18 cellular contexts compared by ENCODE assay signal in the genomic region with DNA sequence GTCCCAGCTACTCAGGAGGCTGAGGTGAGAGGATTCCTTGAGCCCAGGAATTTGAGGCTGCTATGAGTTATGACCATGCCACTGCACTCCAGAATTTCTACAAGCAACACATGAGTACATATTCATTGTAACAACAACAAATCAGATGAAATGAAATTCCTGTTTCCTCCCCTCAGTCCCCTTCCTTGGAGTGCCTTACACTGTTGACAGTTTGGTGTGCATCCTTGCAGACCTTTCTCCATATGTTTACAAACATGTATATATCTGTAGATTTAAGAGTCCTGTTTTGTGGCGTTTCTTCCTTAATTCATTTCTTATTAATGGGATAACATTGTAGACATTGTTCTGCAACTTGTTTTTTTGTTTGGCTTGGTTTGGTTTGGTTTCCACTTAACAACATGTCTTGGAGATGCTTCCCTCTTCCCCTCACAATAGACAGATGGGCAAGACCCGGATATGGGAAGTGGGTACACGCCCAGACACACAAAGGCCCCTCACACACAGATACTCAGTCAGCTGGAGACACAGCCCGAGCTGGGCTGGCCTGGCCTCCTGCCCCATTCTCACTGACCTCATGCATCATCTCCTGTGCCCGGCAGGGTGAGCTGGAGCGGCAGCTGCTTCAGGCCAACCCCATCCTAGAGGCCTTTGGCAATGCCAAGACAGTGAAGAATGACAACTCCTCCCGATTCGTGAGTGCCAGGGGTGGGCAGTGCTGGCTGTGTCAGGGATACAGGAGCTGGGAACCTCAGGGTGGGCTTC. TPM values are rescaled to one million over a fixed set of nuclear protein-coding genes. Genes with fewer than 3 reads are reported as not detected.
DNase-seq lines count a peak whose midpoint lies in the region; ATAC-seq and TF ChIP-seq lines count a peak whose summit lies in the region.
"Had no signal": no experiment of that assay in that cellular context is flagged by ENCODE, and none has a peak within 500 bp of the region (broad histone marks: within the 10 kb centered on the region; RNA-seq: fewer than 3 reads in every experiment).

No MANE protein-coding gene starts in this region.

- H4K8ac ChIP-seq in neuronal stem cell (ENCODE audit: low read depth, low read length): no peak overlapping the region

- H2BK120ac ChIP-seq in neuronal stem cell (ENCODE audit: low read depth, low read length): no peak overlapping the region

- H3K4me1 ChIP-seq in heart right ventricle: peaks cover 0 to 11% (median 0%) of the 10 kb centered on the region in 9 donors
- no peaks in the 10 kb centered on the region for H3K4me1 ChIP-seq in neuronal stem cell (ENCODE audit: control insufficient read depth in 2 of 2, insufficient read depth in 1 of 2, low read depth in 1 of 2, low read length in 2 of 2)
- no peaks in the 10 kb centered on the region for H3K4me1 ChIP-seq in thyroid gland
- H3K4me1 ChIP-seq: BLaER1 had no signal

- H3K9me3 ChIP-seq in heart right ventricle (peaks cover 0 to 13% (median 0%) of the 10 kb centered on the region in 11 donors), neuronal stem cell (replicated peaks in 1 of 2; ENCODE audit: control insufficient read depth in 2 of 2, insufficient read depth in 1 of 2, low read depth in 1 of 2, low read length in 2 of 2) (peaks cover 0 to 7% of the 10 kb centered on the region in 2 donors), thyroid gland (no peaks in the 10 kb centered on the region)
- H3K9me3 ChIP-seq in CD4-positive, alpha-beta T cell (ENCODE audit: control insufficient read depth, low read length): peaks cover 3% of the 10 kb centered on the region

- no peak overlapping the region for H2AFZ ChIP-seq in neuronal stem cell (ENCODE audit: low read length)

- peak overlapping the region; percentile 80 for H3K18ac ChIP-seq in neuronal stem cell (ENCODE audit: low read length)

- H2BK15ac ChIP-seq in neuronal stem cell (ENCODE audit: low read length): no peak overlapping the region

- intact Hi-C loops in Right ventricle myocardium inferior (cut with DNase I): no loop called here
- intact Hi-C loops in cardiac septum (cut with DNase I): no loop called here
- intact Hi-C loops in heart right ventricle (cut with DNase I): no loop called here
- intact Hi-C loops in thyroid gland (cut with DNase I): no loop called here
- intact Hi-C loops in CD4-positive, alpha-beta T cell (cut with DNase I, micrococcal nuclease): no loop called here

- H3K23ac ChIP-seq in neuronal stem cell (ENCODE audit: low read depth, low read length, poor library complexity): no peak overlapping the region

- no peak overlapping the region for H3K14ac ChIP-seq in neuronal stem cell (ENCODE audit: low read length)

- peak; percentile 78 for ATAC-seq in Right ventricle myocardium inferior
- peak; percentile 31 to 91 (median 82) for ATAC-seq in heart right ventricle
- ATAC-seq in GM18909 (IDR thresholded peaks at IDR 0.05; ENCODE audit: poor library complexity, unreplicated experiment): no peak
- ATAC-seq in CD4-positive, alpha-beta T cell (ENCODE audit: poor library complexity): no peak
- ATAC-seq in GM19023 (IDR thresholded peaks at IDR 0.05; ENCODE audit: unreplicated experiment): no peak

- H2AK5ac ChIP-seq in neuronal stem cell (ENCODE audit: low read depth, low read length): peak overlapping the region; percentile 68

- WGBS in heart right ventricle, 2 donors: 59 to 61% methylated on average over 8 of the region's 8 CpGs
- WGBS in neuronal stem cell (ENCODE audit: extremely low coverage in 2 of 2, insufficient read length in 2 of 2, insufficient replicate concordance in 1 of 2), 2 donors: no CpG with 5 or more reads among the region's 8 CpGs
- WGBS in thyroid gland, 2 donors: 71 to 84% methylated on average over 8 of the region's 8 CpGs

- no peak overlapping the region for H3K4me3 Mint-ChIP-seq in CD4-positive, alpha-beta T cell

- no peak overlapping the region for H2BK12ac ChIP-seq in neuronal stem cell (ENCODE audit: low read length)

- H3K27me3 ChIP-seq in heart right ventricle (no peaks in the 10 kb centered on the region), neuronal stem cell (ENCODE audit: control insufficient read depth in 3 of 3, insufficient read depth in 3 of 3, low read depth in 1 of 3, low read length in 3 of 3) (peaks cover 0 to 3% (median 0%) of the 10 kb centered on the region in 3 experiments), thyroid gland (no peaks in the 10 kb centered on the region)
- H3K27me3 ChIP-seq in CD4-positive, alpha-beta T cell (ENCODE audit: control insufficient read depth, insufficient read depth, low read length): peaks cover 5% of the 10 kb centered on the region
- H3K27me3 ChIP-seq: BLaER1 had no signal

- no peaks in the 10 kb centered on the region for H3K36me3 Mint-ChIP-seq in CD4-positive, alpha-beta T cell (ENCODE audit: low read depth)
- H3K36me3 Mint-ChIP-seq: IgD-negative memory B cell had no signal

- H3K27ac ChIP-seq in heart right ventricle (no peak overlapping the region), neuronal stem cell (replicated peaks; ENCODE audit: low read length) (no peak overlapping the region), thyroid gland (no peak overlapping the region)
- H3K27ac ChIP-seq in CD4-positive, alpha-beta T cell (ENCODE audit: low read depth, low read length): no peak overlapping the region
- H3K27ac ChIP-seq: 22Rv1, BLaER1 had no signal

- H3K36me3 ChIP-seq in heart right ventricle (peaks cover 0 to 25% (median 0%) of the 10 kb centered on the region in 9 donors), neuronal stem cell (replicated peaks in 1 of 2; ENCODE audit: control insufficient read depth in 2 of 2, insufficient read depth in 2 of 2, low read length in 2 of 2) (peaks cover 0 to 6% of the 10 kb centered on the region in 2 donors), thyroid gland (peaks cover 14 to 28% of the 10 kb centered on the region in 2 donors)
- H3K36me3 ChIP-seq: BLaER1 had no signal

- H3K79me1 ChIP-seq in neuronal stem cell (ENCODE audit: low read depth, low read length): no peaks in the 10 kb centered on the region

- no peak overlapping the region for H3K27ac Mint-ChIP-seq in CD4-positive, alpha-beta T cell
- H3K27ac Mint-ChIP-seq: IgD-negative memory B cell had no signal

- H3K4me3 ChIP-seq in heart right ventricle (no peak overlapping the region), neuronal stem cell (ENCODE audit: low read length in 2 of 2) (peak overlapping the region in 1 of 2 donors; percentile 1), thyroid gland (replicated peaks in 1 of 3) (no peak overlapping the region)
- H3K4me3 ChIP-seq: BLaER1 had no signal

- no peak overlapping the region for H2BK5ac ChIP-seq in neuronal stem cell (ENCODE audit: low read length)

- H3K9me3 Mint-ChIP-seq in CD4-positive, alpha-beta T cell: peaks cover 8% of the 10 kb centered on the region

- DNase-seq in Right ventricle myocardium inferior (ENCODE audit: missing footprints) (peak; percentile 78), cardiac septum (ENCODE audit: low spot score) (no peak), heart right ventricle (peak; percentile 33 to 41), neuronal stem cell (ENCODE audit: low spot score) (no peak), thyroid gland (peak; percentile 39 to 42)
- DNase-seq in CD4-positive, alpha-beta T cell: no peak
- DNase-seq: DMS 273 treated with DMSO at 0.1 percent for 48 hours; H7; NCI-H146; NCI-H2081 treated with DMSO at 0.1 percent for 48 hours; NCI-H526; NK-92 treated with Interleukin-12 subunit alpha and Interleukin-12 subunit beta, amount 100 ng/mL, for 24 hours; SHP77 had no signal

- CTCF ChIA-PET in CD4-positive, alpha-beta T cell (lab: Charles Lee): no interaction called here

- TF ChIP-seq CTCF in heart right ventricle (IDR thresholded peaks at IDR 0.05): peak in 6 of 9 donors; percentile 13 to 33 (median 24)
- no peak for TF ChIP-seq CTCF in thyroid gland (IDR thresholded peaks at IDR 0.05)
- TF ChIP-seq CTCF in CD4-positive, alpha-beta T cell (IDR thresholded peaks at IDR 0.05): no peak

- H3K4ac ChIP-seq in neuronal stem cell (ENCODE audit: low read length): no peak overlapping the region

- no peak for TF ChIP-seq POLR2A in thyroid gland (IDR thresholded peaks at IDR 0.05)

- peaks cover 20% of the 10 kb centered on the region for H3K27me3 Mint-ChIP-seq in CD4-positive, alpha-beta T cell

- POLR2A ChIA-PET in CD4-positive, alpha-beta T cell (lab: Charles Lee): no interaction called here

- H3K9ac ChIP-seq in neuronal stem cell (ENCODE audit: low read depth, low read length, poor library complexity): no peak overlapping the region
- H3K9ac ChIP-seq: BLaER1 had no signal

- H3K4me1 Mint-ChIP-seq in CD4-positive, alpha-beta T cell (ENCODE audit: low read depth): no peaks in the 10 kb centered on the region
- H3K4me1 Mint-ChIP-seq: IgD-negative memory B cell had no signal

- no peak overlapping the region for H3K4me2 ChIP-seq in neuronal stem cell (ENCODE audit: insufficient read depth, low read length, poor library complexity, severe bottlenecking)
- H3K4me2 ChIP-seq: BLaER1 had no signal

- H4K91ac ChIP-seq in neuronal stem cell (ENCODE audit: low read depth, low read length, poor library complexity): no peak overlapping the region

RNA-seq across cellular contexts. Expression of gene MYH14, which starts 21.7 kb away (rescaled TPM):
- total RNA-seq in Right ventricle myocardium inferior: 99.3 TPM
- total RNA-seq in cardiac septum: 85.4 TPM
- total RNA-seq in heart right ventricle: 100 to 1,000 TPM in 5 of 10 donors, 10 to 100 TPM in 5; 82.2 to 124 (median 102) TPM
- 100 to 1,000 TPM in 1 of 2 donors, 10 to 100 TPM in 1; 29.3 to 149 TPM for polyA plus RNA-seq in heart right ventricle
- 4.1 TPM for polyA plus RNA-seq in neuronal stem cell (2013, experiment 1 of 2)
- polyA plus RNA-seq in neuronal stem cell (2013, experiment 2 of 2): 4.0 TPM
- total RNA-seq in thyroid gland: 100 to 1,000 TPM; 130 to 361 (median 183) TPM
- total RNA-seq in CD4-positive, alpha-beta T cell: not detected
- polyA plus RNA-seq: IgD-negative memory B cell had no signal

Comparison
In these comparisons a context has a peak if more than half of its experiments do, and no peak if none do; other contexts are left out.
1. DNase-seq: peak in Right ventricle myocardium inferior (single experiment), heart right ventricle (2 of 2) and thyroid gland (2 of 2); none in cardiac septum (single experiment), neuronal stem cell (single experiment) and CD4-positive, alpha-beta T cell (0 of 10).
2. ATAC-seq: peak in Right ventricle myocardium inferior (single experiment) and heart right ventricle (8 of 8); none in GM18909 (single experiment), CD4-positive, alpha-beta T cell (single experiment) and GM19023 (single experiment).
3. CTCF ChIP-seq: peak in heart right ventricle (6 of 9); none in thyroid gland (0 of 6) and CD4-positive, alpha-beta T cell (single experiment).
4. RNA of gene MYH14, which starts 21.7 kb away (total RNA-seq): 130 to 361 TPM in thyroid gland, 82.2 to 124 TPM in heart right ventricle, 99.3 TPM in Right ventricle myocardium inferior (single experiment) and 85.4 TPM in cardiac septum (single experiment); not detected in CD4-positive, alpha-beta T cell; every median in the first group is over 10 times any median in the second.